8 cellular contexts compared by ENCODE assay signal in genomic region chr6:163412345-163412744, GRCh38. TPM values are rescaled to one million over a fixed set of nuclear protein-coding genes. Genes with fewer than 3 reads are reported as not detected.
DNase-seq lines count a peak whose midpoint lies in the region; ATAC-seq, FAIRE-seq and TF ChIP-seq lines count a peak whose summit lies in the region.

No MANE protein-coding gene starts in this region.

- H3K9me3 Mint-ChIP-seq in natural killer cell = no peaks in the 10 kb centered on the region

- peak overlapping the region; percentile 86; the same call in 1 of the 2 replicates for H3K9ac ChIP-seq in HUES64 (ENCODE audit: low read depth, low read length)

- no peaks in the 10 kb centered on the region for H3K27me3 ChIP-seq in HUES64 (ENCODE audit: insufficient read depth, low read length)

- FAIRE-seq in RCC 7860 (lab: Jason Lieb, UNC) = no peak

- H3K4me3 ChIP-seq in AG04449 (ENCODE audit: low read depth, low read length) (peak overlapping the region; percentile 80), HUES64 (ENCODE audit: low read length) (peak overlapping the region; percentile 66)

- H3K4me1 ChIP-seq in HUES64 (ENCODE audit: insufficient read depth, low read length) = peaks cover 13% of the 10 kb centered on the region; the same call in 1 of the 2 replicates

- no peaks in the 10 kb centered on the region for H3K9me3 ChIP-seq in HUES64 (ENCODE audit: insufficient read depth, low read depth, low read length)

- WGBS in HUES64 = 71% methylated on average over 2 of the region's 2 CpGs

- H3K27ac Mint-ChIP-seq in natural killer cell = peak overlapping the region; percentile 86 to 94

- intact Hi-C loops in natural killer cell (cut with micrococcal nuclease) = loop anchor here (10.0 kb wide), 1 partner anchor 688 kb away; the partner anchor contains the start of genes PACRG and PRKN

- H3K27ac ChIP-seq in HUES64 (ENCODE audit: low read depth, low read length) = no peak overlapping the region
- peak overlapping the region; percentile 99 for H3K27ac ChIP-seq in cingulate gyrus (ENCODE audit: low read depth, low read length)

- H3K4me1 Mint-ChIP-seq in natural killer cell = peaks cover 24 to 25% of the 10 kb centered on the region in 2 donors

- no peaks in the 10 kb centered on the region for H3K36me3 Mint-ChIP-seq in natural killer cell

- POLR2A ChIA-PET in AG04449 (lab: Yijun Ruan, JAX) = interaction anchor here (0.5 kb wide), 1 partner anchor 1815 kb away, joined by 3 read pairs; no protein-coding TSS in a partner anchor

- H3K27me3 Mint-ChIP-seq in natural killer cell (ENCODE audit: low read depth in 2 of 2) = peaks cover 6 to 8% of the 10 kb centered on the region in 2 donors

- CTCF ChIA-PET in AG04449 (lab: Yijun Ruan, JAX) = interaction anchor here (0.6 to 1.6 kb wide), 4 partner anchors 11 to 1686 kb away, joined by 3 read pairs; no protein-coding TSS in a partner anchor

- peak overlapping the region; percentile 84 for H3K4me3 Mint-ChIP-seq in natural killer cell

- ATAC-seq in natural killer cell = no peak
- ATAC-seq in HG03521 (IDR thresholded peaks at IDR 0.05; ENCODE audit: unreplicated experiment) = no peak

- DNase-seq in AG04449 (ENCODE audit: low read depth, low spot score) (no peak), natural killer cell (no peak), ecto neural progenitor cell (ENCODE audit: low spot score) (no peak), RCC 7860 (ENCODE audit: low spot score) (no peak), SW 1271 (lab: John Stamatoyannopoulos, UW) (no peak)

- H3K36me3 ChIP-seq in HUES64 (ENCODE audit: insufficient read depth, low read length) = no peaks in the 10 kb centered on the region

- TF ChIP-seq CTCF in AG04449 (IDR thresholded peaks at IDR 0.05; ENCODE audit: insufficient read depth, low read length, missing control alignments) (no peak), natural killer cell (IDR thresholded peaks at IDR 0.05) (no peak)

RNA-seq across cellular contexts. Expression of gene QKI, which starts 2.2 kb away (rescaled TPM):
- 133 TPM for polyA plus RNA-seq in HUES64 (2013, experiment 1 of 2)
- 152 TPM for polyA plus RNA-seq in HUES64 (2013, experiment 2 of 2)
- 100 to 1,000 TPM; 148 to 174 (median 166) TPM for total RNA-seq in natural killer cell
